ENCODE assay signal across 18 cellular contexts in the genomic region with DNA sequence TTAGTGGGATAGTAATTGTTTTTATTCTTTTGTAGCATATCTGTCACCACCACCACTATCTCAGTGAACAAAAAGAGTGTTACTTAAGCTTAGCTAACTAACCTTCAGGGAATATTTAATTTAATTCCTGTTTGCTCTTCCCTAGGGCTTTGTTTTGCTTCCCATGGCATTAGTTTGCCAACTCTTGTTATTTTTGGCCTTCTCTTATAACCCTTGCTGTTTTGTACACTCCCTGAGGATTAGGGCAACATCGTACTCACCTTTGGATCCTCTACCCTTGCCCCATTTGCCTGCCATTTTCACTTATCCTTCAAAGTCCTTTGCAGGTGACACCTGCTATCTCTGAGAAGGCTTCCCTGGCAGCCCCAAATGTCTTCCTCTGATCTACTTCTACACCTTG. TPM values are rescaled to one million over a fixed set of nuclear protein-coding genes. Genes with fewer than 3 reads are reported as not detected.
DNase-seq lines count a peak whose midpoint lies in the region; ATAC-seq and TF ChIP-seq lines count a peak whose summit lies in the region.
"Had no signal": no experiment of that assay in that cellular context is flagged by ENCODE, and none has a peak within 500 bp of the region (broad histone marks: within the 10 kb centered on the region; RNA-seq: fewer than 3 reads in every experiment).

No MANE protein-coding gene starts in this region.

- no peak overlapping the region for H3K4me3 Mint-ChIP-seq in neural crest cell
- H3K4me3 Mint-ChIP-seq: CD8-positive, alpha-beta T cell; HFFc6 had no signal

- H3K27ac Mint-ChIP-seq in neural crest cell (ENCODE audit: unreplicated experiment), result peak overlapping the region; percentile 44
- H3K27ac Mint-ChIP-seq: CD8-positive, alpha-beta T cell; HFFc6 had no signal

- H3K4me1 Mint-ChIP-seq in neural crest cell, result no peaks in the 10 kb centered on the region

- peak; percentile 70 for ATAC-seq in left lobe of liver
- no peak for ATAC-seq in GM19351 (IDR thresholded peaks at IDR 0.05; ENCODE audit: unreplicated experiment)
- ATAC-seq: A549; CD8-positive, alpha-beta T cell had no signal

- H3K36me3 Mint-ChIP-seq in neural crest cell (ENCODE audit: low read depth), result peaks cover 3% of the 10 kb centered on the region

- CTCF ChIA-PET in HEK293 (lab: Yijun Ruan, JAX), result interaction anchor here (2.3 kb wide), 1 partner anchor 109 kb away, joined by 15 read pairs; no protein-coding TSS in a partner anchor

- H3K9me3 ChIP-seq in HEK293 (ENCODE audit: control insufficient read depth, insufficient read depth, low read depth, low read length), result no peaks in the 10 kb centered on the region
- H3K9me3 ChIP-seq: A549, BE2C, HAP-1 had no signal

- DNase-seq in NCI-H69 (lab: John Stamatoyannopoulos, UW), result peak; percentile 72
- no peak for DNase-seq in left lobe of liver (ENCODE audit: low spot score)
- no peak for DNase-seq in neural crest cell (ENCODE audit: low read depth, low spot score)
- DNase-seq in DMS114 treated with DMSO at 0.1 percent for 48 hours (lab: John Stamatoyannopoulos, UW; ENCODE audit: unreplicated experiment), result no peak
- DNase-seq in stimulated activated CD4-positive, alpha-beta T cell treated with anti-CD3 and anti-CD28 coated beads, Interleukin-4, amount 100 ng/mL, for 4 hours, result no peak
- DNase-seq in CD1c-positive myeloid dendritic cell (ENCODE audit: extremely low spot score), result no peak
- DNase-seq: BE2C; CD8-positive, alpha-beta T cell; COR-L47; DMS53; GF-D8; HFFc6; IMR-90 had no signal

- POLR2A ChIA-PET in HEK293 (lab: Yijun Ruan, JAX), result no interaction called here

- peaks cover 0 to 9% of the 10 kb centered on the region in 2 experiments; a peak in 1 of 3 replicates for H3K36me3 ChIP-seq in HEK293 (ENCODE audit: control insufficient read depth in 2 of 2, insufficient read depth in 1 of 2, low read length in 2 of 2)
- H3K36me3 ChIP-seq: BE2C, HAP-1 had no signal

- no peak overlapping the region for H3K27ac ChIP-seq in HEK293 (ENCODE audit: extremely low read depth, low read depth, low read length)
- H3K27ac ChIP-seq: A549, C4-2B had no signal

- peaks cover 4% of the 10 kb centered on the region; the same call in 1 of the 2 replicates for H3K4me1 ChIP-seq in HEK293 (ENCODE audit: control insufficient read depth, insufficient read depth, low read length)
- H3K4me1 ChIP-seq: BE2C, HAP-1 had no signal

- H3K9me3 Mint-ChIP-seq in neural crest cell, result no peaks in the 10 kb centered on the region
- H3K9me3 Mint-ChIP-seq: CD8-positive, alpha-beta T cell; HFFc6 had no signal

- TF ChIP-seq CTCF in HEK293 (tag by site-specific recombination; IDR thresholded peaks at IDR 0.05) (no peak), neural crest cell (conservative IDR thresholded peaks at IDR 0.05) (no peak)

- no peaks in the 10 kb centered on the region for H3K27me3 Mint-ChIP-seq in neural crest cell (ENCODE audit: low read depth)

- H3K4me3 ChIP-seq in HEK293 (ENCODE audit: low read depth, low read length), result no peak overlapping the region
- H3K4me3 ChIP-seq: A549, HAP-1 had no signal

TF ChIP-seq in HEK293, 187 proteins besides CTCF, POLR2A, EP300 and RAD21:
- no peak for TF ChIP-seq ZNF341 (tag by site-specific recombination; IDR thresholded peaks at IDR 0.05; ENCODE audit: low read depth)
- no peak for TF ChIP-seq ZNF48 (tag by site-specific recombination; IDR thresholded peaks at IDR 0.05)
- TF ChIP-seq PRDM6 (tag by site-specific recombination; IDR thresholded peaks at IDR 0.05), result 0 out of 2 replicates have a peak, but pooled peaks have one; percentile 28
- TF ChIP-seq TCF7L2 (IDR thresholded peaks at IDR 0.05; ENCODE audit: borderline replicate concordance, low read depth, low read length), result no peak
- TF ChIP-seq ZNF449 (tag by site-specific recombination; IDR thresholded peaks at IDR 0.05), result no peak
- TF ChIP-seq ZNF843 (tag by site-specific recombination; IDR thresholded peaks at IDR 0.05), result no peak
- TF ChIP-seq, protein P1, sequence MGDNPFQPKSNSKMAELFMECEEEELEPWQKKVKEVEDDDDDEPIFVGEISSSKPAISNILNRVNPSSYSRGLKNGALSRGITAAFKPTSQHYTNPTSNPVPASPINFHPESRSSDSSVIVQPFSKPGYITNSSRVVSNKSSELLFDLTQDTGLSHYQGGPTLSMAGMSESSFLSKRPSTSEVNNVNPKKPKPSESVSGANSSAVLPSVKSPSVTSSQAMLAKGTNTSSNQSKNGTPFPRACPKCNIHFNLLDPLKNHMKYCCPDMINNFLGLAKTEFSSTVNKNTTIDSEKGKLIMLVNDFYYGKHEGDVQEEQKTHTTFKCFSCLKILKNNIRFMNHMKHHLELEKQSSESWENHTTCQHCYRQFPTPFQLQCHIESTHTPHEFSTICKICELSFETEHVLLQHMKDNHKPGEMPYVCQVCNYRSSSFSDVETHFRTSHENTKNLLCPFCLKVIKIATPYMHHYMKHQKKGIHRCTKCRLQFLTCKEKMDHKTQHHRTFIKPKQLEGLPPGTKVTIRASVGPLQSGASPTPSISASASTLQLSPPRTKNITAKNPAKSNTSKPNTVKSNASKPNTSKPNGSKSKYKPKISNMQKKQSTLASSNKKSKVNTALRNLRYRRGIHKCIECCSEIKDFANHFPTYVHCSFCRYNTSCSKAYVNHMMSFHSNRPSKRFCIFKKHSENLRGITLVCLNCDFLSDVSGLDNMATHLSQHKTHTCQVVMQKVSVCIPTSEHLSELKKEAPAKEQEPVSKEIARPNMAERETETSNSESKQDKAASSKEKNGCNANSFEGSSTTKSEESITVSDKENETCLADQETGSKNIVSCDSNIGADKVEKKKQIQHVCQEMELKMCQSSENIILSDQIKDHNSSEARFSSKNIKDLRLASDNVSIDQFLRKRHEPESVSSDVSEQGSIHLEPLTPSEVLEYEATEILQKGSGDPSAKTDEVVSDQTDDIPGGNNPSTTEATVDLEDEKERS (tag by site-specific recombination; IDR thresholded peaks at IDR 0.05), result no peak
- peak; percentile 65 for TF ChIP-seq FEZF1 (tag by site-specific recombination; IDR thresholded peaks at IDR 0.05)
- TF ChIP-seq ZNF747 (tag by site-specific recombination; IDR thresholded peaks at IDR 0.05), result no peak
- peak; percentile 35; the same call in 1 of the 2 replicates for TF ChIP-seq ZIC2 (tag by site-specific recombination; IDR thresholded peaks at IDR 0.05)
- TF ChIP-seq KLF10 (tag by site-specific recombination; IDR thresholded peaks at IDR 0.05), result no peak

RNA-seq across cellular contexts. Expression of gene ACOT13, which starts 23.7 kb away (rescaled TPM):
- total RNA-seq in left lobe of liver (43.4 TPM), neural crest cell (27.4 and 30.3 TPM in 2 replicates)

RNA-seq across cellular contexts. Expression of gene TDP2, which starts 23.9 kb away (rescaled TPM):
- total RNA-seq in left lobe of liver (21.8 TPM), neural crest cell (44.6 and 44.9 TPM in 2 replicates)

RNA-seq across cellular contexts. Expression of gene C6orf62, which starts 28.4 kb away (rescaled TPM):
- total RNA-seq in left lobe of liver (44.8 TPM), neural crest cell (85.0 and 85.3 TPM in 2 replicates)

RNA-seq across cellular contexts. Expression of gene KIAA0319, which starts 44.6 kb away (rescaled TPM):
- not detected for total RNA-seq in left lobe of liver
- total RNA-seq in neural crest cell, result 0.39 and 0.42 TPM in 2 replicates
- total RNA-seq: CD8-positive, alpha-beta T cell; IMR-90 had no signal
